28 cellular contexts compared by ENCODE assay signal in the genomic region with DNA sequence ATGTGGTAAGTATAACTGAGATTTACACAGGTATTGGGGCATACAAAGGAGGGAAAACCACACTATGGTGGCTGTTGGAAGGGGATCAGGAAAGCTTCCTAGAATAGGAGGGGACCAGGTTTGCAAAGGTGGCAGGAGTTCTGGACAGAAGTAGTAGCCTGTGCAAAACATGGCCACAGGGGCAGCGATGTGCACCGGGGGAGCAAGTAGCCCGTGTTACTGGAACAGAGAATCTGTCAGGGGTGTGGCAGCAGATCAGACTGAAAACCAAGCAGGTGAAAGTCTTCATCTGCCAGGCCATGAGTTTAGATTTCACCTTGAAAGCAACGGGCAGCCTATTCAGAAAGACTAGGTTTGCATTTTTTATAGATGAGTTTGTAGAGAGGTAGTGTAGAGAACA.
DNase-seq lines count a peak whose midpoint lies in the region; ATAC-seq, FAIRE-seq and TF ChIP-seq lines count a peak whose summit lies in the region.
"Had no signal": no experiment of that assay in that cellular context is flagged by ENCODE, and none has a peak within 500 bp of the region (broad histone marks: within the 10 kb centered on the region; RNA-seq: fewer than 3 reads in every experiment).

No MANE protein-coding gene starts in this region.

- H3F3A ChIP-seq in GM23338 (replicated peaks; ENCODE audit: low read depth) = no peaks in the 10 kb centered on the region
- H3F3A ChIP-seq in OCI-LY1 (ENCODE audit: insufficient read depth, low read length) = peaks cover 26% of the 10 kb centered on the region

- H2AFZ ChIP-seq in GM23338 (no peak overlapping the region; the same call in 1 of the 2 replicates), OCI-LY1 (ENCODE audit: low read length) (no peak overlapping the region)

- FAIRE-seq in H54 (lab: Jason Lieb, UNC) = no peak

- ATAC-seq in GM23338 = peak; percentile 53; the same call in 2 of the 3 replicates
- ATAC-seq: left cardiac atrium, mucosa of descending colon, natural killer cell had no signal

- peak overlapping the region; percentile 87 for H3K9ac ChIP-seq in OCI-LY1 (ENCODE audit: low read length)

- H3K4me3 Mint-ChIP-seq in GM23338 = no peak overlapping the region
- H3K4me3 Mint-ChIP-seq: activated CD4-positive, alpha-beta memory T cell treated with anti-CD3 and anti-CD28 coated beads, Interleukin-2, amount 10 ng/mL, durations not matched to agents 7 days and 5 days; activated T-helper 1 cell treated with anti-CD3 and anti-CD28 coated beads, Interleukin-12 subunit alpha, Interleukin-12 subunit beta, Interleukin-2, Interleukin-4 antibody, amounts not matched to agents 30 ng/mL and 10 ng/mL and 1 ng/mL, durations not matched to agents 14 hours and 24 hours and 36 hours; brain; natural killer cell had no signal

- H3K79me2 ChIP-seq in GM23338 (replicated peaks; ENCODE audit: insufficient read depth) (no peaks in the 10 kb centered on the region), OCI-LY1 (ENCODE audit: insufficient read depth, low read length) (peaks cover 47% of the 10 kb centered on the region)

- peaks cover 4% of the 10 kb centered on the region; the same call in 2 of the 3 replicates for H3K4me1 Mint-ChIP-seq in GM23338

- no peak overlapping the region for H3K27ac Mint-ChIP-seq in GM23338
- H3K27ac Mint-ChIP-seq: activated CD4-positive, alpha-beta memory T cell treated with anti-CD3 and anti-CD28 coated beads, Interleukin-2, amount 10 ng/mL, durations not matched to agents 7 days and 5 days; activated T-helper 1 cell treated with anti-CD3 and anti-CD28 coated beads, Interleukin-12 subunit alpha, Interleukin-12 subunit beta, Interleukin-2, Interleukin-4 antibody, amounts not matched to agents 30 ng/mL and 10 ng/mL and 1 ng/mL, durations not matched to agents 14 hours and 24 hours and 36 hours; brain; natural killer cell had no signal

- H3K4me1 ChIP-seq in GM23338 (ENCODE audit: insufficient read depth) (no peaks in the 10 kb centered on the region), OCI-LY1 (ENCODE audit: insufficient read depth, low read length, severe bottlenecking) (peaks cover 100% of the 10 kb centered on the region), neutrophil (ENCODE audit: control insufficient read depth in 1 of 2, insufficient read depth in 1 of 2, low read depth in 1 of 2, low read length in 1 of 2) (peaks cover 41 to 52% of the 10 kb centered on the region in 2 experiments), SJCRH30 (no peaks in the 10 kb centered on the region)
- H3K4me1 ChIP-seq: tibial artery had no signal

- H3K9me2 ChIP-seq in GM23338 (ENCODE audit: insufficient read depth) (no peaks in the 10 kb centered on the region), OCI-LY1 (ENCODE audit: low read depth, low read length) (no peaks in the 10 kb centered on the region)

- H3K4me3 ChIP-seq in GM23338 (no peak overlapping the region), OCI-LY1 (ENCODE audit: low read depth, low read length, poor library complexity, severe bottlenecking) (peak overlapping the region; percentile 66), astrocyte of the cerebellum (ENCODE audit: low read depth, low read length) (no peak overlapping the region), neutrophil (ENCODE audit: low read depth in 1 of 2, low read length in 1 of 2) (no peak overlapping the region), SJCRH30 (no peak overlapping the region)
- H3K4me3 ChIP-seq: adrenal gland, mucosa of descending colon, SJSA1, tibial artery had no signal

- no peaks in the 10 kb centered on the region for H3K9me3 ChIP-seq in OCI-LY1 (ENCODE audit: low read length)
- H3K9me3 ChIP-seq in neutrophil = no peaks in the 10 kb centered on the region
- no peaks in the 10 kb centered on the region for H3K9me3 ChIP-seq in SJCRH30 (replicated peaks)
- H3K9me3 ChIP-seq: adrenal gland, mucosa of descending colon, SJSA1, tibial artery had no signal

- H3K4me2 ChIP-seq in GM23338 = no peak overlapping the region
- peak overlapping the region; percentile 83 for H3K4me2 ChIP-seq in OCI-LY1 (ENCODE audit: low read length)

- H3K27ac ChIP-seq in GM23338 (ENCODE audit: low read depth) (no peak overlapping the region), OCI-LY1 (ENCODE audit: low read depth, low read length, poor library complexity, severe bottlenecking) (peak overlapping the region; percentile 97), neutrophil (peak overlapping the region; percentile 13), SJCRH30 (no peak overlapping the region)
- H3K27ac ChIP-seq: adrenal gland, C4-2B, HL-60, SJSA1, tibial artery had no signal

- H3K9me3 Mint-ChIP-seq in GM23338 = no peaks in the 10 kb centered on the region
- H3K9me3 Mint-ChIP-seq: brain, natural killer cell had no signal

- in situ Hi-C loops in astrocyte of the cerebellum (cut with HindIII; ENCODE audit: low sequenced_read_pairs) = no loop called here

- H3K36me3 ChIP-seq in GM23338 (ENCODE audit: insufficient read depth) (no peaks in the 10 kb centered on the region), OCI-LY1 (ENCODE audit: insufficient read depth, low read length) (peaks cover 30% of the 10 kb centered on the region), neutrophil (no peaks in the 10 kb centered on the region), SJCRH30 (no peaks in the 10 kb centered on the region)
- H3K36me3 ChIP-seq: adrenal gland, SJSA1, tibial artery had no signal

- no peak for TF ChIP-seq POLR2A in H54 (IDR thresholded peaks at IDR 0.05; ENCODE audit: low read depth, low read length)

- H3K27me3 ChIP-seq in GM23338 (ENCODE audit: insufficient read depth) = no peaks in the 10 kb centered on the region
- H3K27me3 ChIP-seq in OCI-LY1 (ENCODE audit: insufficient read depth, low read length) = no peaks in the 10 kb centered on the region
- H3K27me3 ChIP-seq in neutrophil = no peaks in the 10 kb centered on the region
- no peaks in the 10 kb centered on the region for H3K27me3 ChIP-seq in SJCRH30
- H3K27me3 ChIP-seq: adrenal gland, SJSA1, tibial artery had no signal

- peak; percentile 30 for DNase-seq in GM23338 (ENCODE audit: low spot score)
- DNase-seq in astrocyte of the cerebellum (ENCODE audit: low read depth) = no peak
- DNase-seq in DMS53 treated with DMSO at 0.1 percent for 48 hours (lab: John Stamatoyannopoulos, UW; ENCODE audit: unreplicated experiment) = no peak
- DNase-seq in SJCRH30 = no peak
- no peak for DNase-seq in H54 (ENCODE audit: insufficient read length, low spot score)
- DNase-seq: activated CD4-positive, alpha-beta memory T cell treated with anti-CD3 and anti-CD28 coated beads, Interleukin-2, amount 10 ng/mL, durations not matched to agents 7 days and 5 days; activated CD4-positive, alpha-beta T cell treated with anti-CD3 and anti-CD28 coated beads for 1 hour; activated CD8-positive, alpha-beta memory T cell treated with anti-CD3 and anti-CD28 coated beads, Interleukin-2, amount 50 U/mL, for 4 hours; activated naive CD4-positive, alpha-beta T cell treated with Interleukin-2 at 50 U/mL for 16 hours; adrenal gland; COR-L47; DMS79 treated with DMSO at 0.1 percent for 48 hours; foreskin melanocyte; left cardiac atrium; mucosa of descending colon; natural killer cell; NCI-H146; NCI-H345; stimulated activated CD4-positive, alpha-beta T cell treated with anti-CD3 and anti-CD28 coated beads, Interleukin-4, amount 100 ng/mL, for 24 hours; T-helper 1 cell; tibial artery had no signal

- H3K27me3 Mint-ChIP-seq in GM23338 (ENCODE audit: insufficient read depth, low read depth, poor library complexity) = peaks cover 4% of the 10 kb centered on the region
- H3K27me3 Mint-ChIP-seq: brain had no signal

- no peak for TF ChIP-seq CTCF in GM23338 (conservative IDR thresholded peaks at IDR 0.05; ENCODE audit: low read depth in 2 of 2)
- TF ChIP-seq CTCF in OCI-LY1 (IDR thresholded peaks at IDR 0.05; ENCODE audit: low read length) = no peak; the same call in 1 of the 2 replicates
- peak; percentile 3 for TF ChIP-seq CTCF in astrocyte of the cerebellum (IDR thresholded peaks at IDR 0.05; ENCODE audit: low read depth, low read length, missing control alignments)
- no peak for TF ChIP-seq CTCF in neutrophil (IDR thresholded peaks at IDR 0.05)

- H3K36me3 Mint-ChIP-seq in GM23338 (ENCODE audit: low read depth) = no peaks in the 10 kb centered on the region
- H3K36me3 Mint-ChIP-seq: brain, natural killer cell had no signal

- H4K20me1 ChIP-seq in GM23338 (replicated peaks; ENCODE audit: insufficient read depth) (no peaks in the 10 kb centered on the region), OCI-LY1 (ENCODE audit: insufficient read depth, low read length) (no peaks in the 10 kb centered on the region)

TF ChIP-seq in GM23338, 12 proteins besides CTCF, POLR2A, EP300 and RAD21 (continues in another document):
- TF ChIP-seq CREB1 (CRISPR knock-in tag; IDR thresholded peaks at IDR 0.05; ENCODE audit: low read depth) (no peak), NANOG (IDR thresholded peaks at IDR 0.05; ENCODE audit: borderline replicate concordance) (no peak), ZNF114 (CRISPR knock-in tag; IDR thresholded peaks at IDR 0.05) (no peak), STAT1 (IDR thresholded peaks at IDR 0.05; ENCODE audit: unreplicated experiment) (no peak)
- TF ChIP-seq, protein P1, sequence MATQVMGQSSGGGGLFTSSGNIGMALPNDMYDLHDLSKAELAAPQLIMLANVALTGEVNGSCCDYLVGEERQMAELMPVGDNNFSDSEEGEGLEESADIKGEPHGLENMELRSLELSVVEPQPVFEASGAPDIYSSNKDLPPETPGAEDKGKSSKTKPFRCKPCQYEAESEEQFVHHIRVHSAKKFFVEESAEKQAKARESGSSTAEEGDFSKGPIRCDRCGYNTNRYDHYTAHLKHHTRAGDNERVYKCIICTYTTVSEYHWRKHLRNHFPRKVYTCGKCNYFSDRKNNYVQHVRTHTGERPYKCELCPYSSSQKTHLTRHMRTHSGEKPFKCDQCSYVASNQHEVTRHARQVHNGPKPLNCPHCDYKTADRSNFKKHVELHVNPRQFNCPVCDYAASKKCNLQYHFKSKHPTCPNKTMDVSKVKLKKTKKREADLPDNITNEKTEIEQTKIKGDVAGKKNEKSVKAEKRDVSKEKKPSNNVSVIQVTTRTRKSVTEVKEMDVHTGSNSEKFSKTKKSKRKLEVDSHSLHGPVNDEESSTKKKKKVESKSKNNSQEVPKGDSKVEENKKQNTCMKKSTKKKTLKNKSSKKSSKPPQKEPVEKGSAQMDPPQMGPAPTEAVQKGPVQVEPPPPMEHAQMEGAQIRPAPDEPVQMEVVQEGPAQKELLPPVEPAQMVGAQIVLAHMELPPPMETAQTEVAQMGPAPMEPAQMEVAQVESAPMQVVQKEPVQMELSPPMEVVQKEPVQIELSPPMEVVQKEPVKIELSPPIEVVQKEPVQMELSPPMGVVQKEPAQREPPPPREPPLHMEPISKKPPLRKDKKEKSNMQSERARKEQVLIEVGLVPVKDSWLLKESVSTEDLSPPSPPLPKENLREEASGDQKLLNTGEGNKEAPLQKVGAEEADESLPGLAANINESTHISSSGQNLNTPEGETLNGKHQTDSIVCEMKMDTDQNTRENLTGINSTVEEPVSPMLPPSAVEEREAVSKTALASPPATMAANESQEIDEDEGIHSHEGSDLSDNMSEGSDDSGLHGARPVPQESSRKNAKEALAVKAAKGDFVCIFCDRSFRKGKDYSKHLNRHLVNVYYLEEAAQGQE (IDR thresholded peaks at IDR 0.05; ENCODE audit: unreplicated experiment) = no peak

Comparison
In these comparisons a context has a peak if more than half of its experiments do, and no peak if none do; other contexts are left out.
1. H3K27ac ChIP-seq: peak in OCI-LY1 (single experiment) and neutrophil (single experiment); none in GM23338 (single experiment) and SJCRH30 (single experiment).